Comparison of ENCODE assay signal across 19 cellular contexts in the genomic region with DNA sequence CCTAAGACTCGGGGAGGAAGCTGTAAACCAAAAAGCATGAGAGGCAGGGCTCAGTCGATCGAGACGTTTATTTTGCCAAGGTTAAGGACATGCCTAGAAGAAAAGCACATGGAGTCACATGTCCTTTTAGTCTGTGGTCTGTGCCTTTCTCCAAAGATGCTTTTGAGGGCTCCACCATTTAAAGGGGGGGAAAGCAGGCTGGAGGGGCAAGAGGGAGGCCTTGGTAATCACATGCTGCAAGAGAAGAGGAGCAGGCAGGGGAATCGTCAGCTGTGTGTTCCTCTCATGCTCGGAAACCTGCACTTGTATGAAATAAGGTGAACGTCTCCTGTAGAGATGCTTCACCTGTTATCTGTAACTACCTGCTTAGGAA. TPM values are rescaled to one million over a fixed set of nuclear protein-coding genes. Genes with fewer than 3 reads are reported as not detected.
DNase-seq lines count a peak whose midpoint lies in the region; ATAC-seq, FAIRE-seq and TF ChIP-seq lines count a peak whose summit lies in the region.
"Had no signal": no experiment of that assay in that cellular context is flagged by ENCODE, and none has a peak within 500 bp of the region (broad histone marks: within the 10 kb centered on the region; RNA-seq: fewer than 3 reads in every experiment).

No MANE protein-coding gene starts in this region.

- no peak overlapping the region for H3K56ac ChIP-seq in H1 (replicated peaks; ENCODE audit: insufficient read length, low read depth, low read length)

- H3K18ac ChIP-seq in H1 (ENCODE audit: extremely low read depth, low read length), result no peak overlapping the region

- TF ChIP-seq EP300 in H1 (IDR thresholded peaks at IDR 0.05; ENCODE audit: borderline replicate concordance in 1 of 2, low read depth in 2 of 2, low read length in 2 of 2), result no peak

- no peak overlapping the region for H3K4ac ChIP-seq in H1 (replicated peaks; ENCODE audit: insufficient read length, low read depth, low read length)

- H3K79me2 ChIP-seq in H1 (ENCODE audit: control insufficient read depth in 1 of 2, insufficient read depth in 2 of 2, low read length in 2 of 2), result no peaks in the 10 kb centered on the region

- H3K14ac ChIP-seq in H1 (ENCODE audit: insufficient read length), result no peak overlapping the region

- H3K79me1 ChIP-seq in H1 (ENCODE audit: low read depth, low read length), result no peaks in the 10 kb centered on the region

- H3K9me3 Mint-ChIP-seq in Calu3 (ENCODE audit: low read depth, unreplicated experiment), result no peaks in the 10 kb centered on the region
- H3K9me3 Mint-ChIP-seq: activated CD4-positive, alpha-beta T cell treated with anti-CD3 and anti-CD28 coated beads, Interleukin-2, amount 10 ng/mL, durations not matched to agents 7 days and 5 days had no signal

- H4K5ac ChIP-seq in H1 (ENCODE audit: insufficient read length, low read depth, low read length), result no peak overlapping the region

- H2AK5ac ChIP-seq in H1 (ENCODE audit: low read depth, low read length), result peak overlapping the region; percentile 82; the same call in 1 of the 2 replicates

- no peak overlapping the region for H3K23ac ChIP-seq in H1 (ENCODE audit: insufficient read length)

- no peak overlapping the region for H3K27ac Mint-ChIP-seq in Calu3 (ENCODE audit: unreplicated experiment)
- H3K27ac Mint-ChIP-seq: activated CD4-positive, alpha-beta T cell treated with anti-CD3 and anti-CD28 coated beads, Interleukin-2, amount 10 ng/mL, durations not matched to agents 7 days and 5 days; CD4-positive, alpha-beta memory T cell had no signal

- no peak overlapping the region for H2BK120ac ChIP-seq in H1 (replicated peaks; ENCODE audit: low read depth, low read length)

- H3K36me3 ChIP-seq in H1 (ENCODE audit: control insufficient read depth in 2 of 4, insufficient read depth in 4 of 4, low read length in 3 of 4), result no peaks in the 10 kb centered on the region
- H3K36me3 ChIP-seq: HAP-1, heart left ventricle, left lung had no signal

- H2BK12ac ChIP-seq in H1 (ENCODE audit: low read depth, low read length), result peak overlapping the region; percentile 68; the same call in 1 of the 2 replicates

- 0 out of 2 replicates have a peak overlapping the region, but pooled peaks have one; percentile 24 for H2BK5ac ChIP-seq in H1 (ENCODE audit: low read depth, low read length)

- intact Hi-C loops in Calu3 (cut with micrococcal nuclease; ENCODE audit: unreplicated experiment), result no loop called here

- peaks cover 0 to 3% of the 10 kb centered on the region in 2 experiments for H4K20me1 ChIP-seq in H1 (replicated peaks in 1 of 2; ENCODE audit: control insufficient read depth in 1 of 2, insufficient read depth in 2 of 2, low read length in 2 of 2)

- peaks cover 2% of the 10 kb centered on the region; the same call in 1 of the 2 replicates for H3K23me2 ChIP-seq in H1 (ENCODE audit: low read depth, low read length)

- DNase-seq in Calu3 (no peak), NCI-H2196 treated with DMSO at 0.1 percent for 48 hours (lab: John Stamatoyannopoulos, UW; ENCODE audit: unreplicated experiment) (peak; percentile 64), H1 (ENCODE audit: low read depth in 1 of 2, low spot score in 2 of 2) (no peak), H54 (ENCODE audit: insufficient read length, low spot score) (no peak)
- DNase-seq in effector CD4-positive, alpha-beta T cell, result no peak
- DNase-seq: activated CD4-positive, alpha-beta T cell treated with anti-CD3 and anti-CD28 coated beads, Interleukin-2, amount 10 ng/mL, durations not matched to agents 7 days and 5 days; activated CD8-positive, alpha-beta memory T cell treated with anti-CD3 and anti-CD28 coated beads, Interleukin-2, amount 50 U/mL, for 48 hours; activated effector memory CD4-positive, alpha-beta T cell treated with Interleukin-2 at 50 U/mL for 16 hours; CD4-positive, alpha-beta memory T cell; left lung; NCI-H1694 treated with DMSO at 0.1 percent for 48 hours had no signal

- H3K4me2 ChIP-seq in H1 (ENCODE audit: insufficient read depth in 1 of 2, low read depth in 2 of 2, low read length in 2 of 2), result no peak overlapping the region

- H4K91ac ChIP-seq in H1 (replicated peaks; ENCODE audit: insufficient read length, low read length), result no peak overlapping the region

- peaks cover 0 to 3% (median 0%) of the 10 kb centered on the region in 4 experiments; a peak in 2 of 7 replicates for H3K27me3 ChIP-seq in H1 (replicated peaks in 1 of 4; ENCODE audit: control insufficient read depth in 3 of 4, extremely low read depth in 1 of 4, insufficient read depth in 3 of 4, low read length in 3 of 4)

- H3K4me1 ChIP-seq in H1 (replicated peaks in 1 of 4; ENCODE audit: control insufficient read depth in 3 of 4, insufficient read depth in 4 of 4, low read length in 3 of 4), result peaks cover 7 to 19% (median 11%) of the 10 kb centered on the region in 4 experiments
- H3K4me1 ChIP-seq: HAP-1 had no signal

- H3K27ac ChIP-seq in H1 (ENCODE audit: low read depth, low read length), result no peak overlapping the region
- H3K27ac ChIP-seq: heart left ventricle, left lung had no signal

- H2AFZ ChIP-seq in H1 (ENCODE audit: low read length), result no peak overlapping the region

- H2BK20ac ChIP-seq in H1 (ENCODE audit: low read length), result no peak overlapping the region

- peaks cover 29% of the 10 kb centered on the region for H3K27me3 Mint-ChIP-seq in Calu3 (ENCODE audit: unreplicated experiment)

- POLR2A ChIA-PET in H1 (lab: Charles Lee; ENCODE audit: partially characterized antibody), result interaction anchor here (1.1 to 3.3 kb wide), 6 partner anchors 10 to 62 kb away, joined by 3 to 14 read pairs (median 6); a partner anchor contains a TSS

- BruUV-seq in Calu3 (replicated peaks; lab: Mats Ljungman, UMichigan), result no TSS peak

- TF ChIP-seq CTCF in Calu3 (IDR thresholded peaks at IDR 0.05; ENCODE audit: unreplicated experiment), result no peak
- no peak for TF ChIP-seq CTCF in H1 (IDR thresholded peaks at IDR 0.05; ENCODE audit: control extremely low read depth in 1 of 3, insufficient read depth in 1 of 3, low read depth in 1 of 3, low read length in 3 of 3)

- no peak overlapping the region; the same call in 1 of the 2 replicates for H4K8ac ChIP-seq in H1 (ENCODE audit: extremely low read depth, insufficient read depth, low read length)

- no peaks in the 10 kb centered on the region for H3K9me3 ChIP-seq in H1 (ENCODE audit: insufficient read depth in 2 of 2, low read depth in 1 of 2, low read length in 1 of 2)
- H3K9me3 ChIP-seq: HAP-1, heart left ventricle, left lung had no signal

- peaks cover 24% of the 10 kb centered on the region for H3K4me1 Mint-ChIP-seq in Calu3 (ENCODE audit: low read depth, unreplicated experiment)
- H3K4me1 Mint-ChIP-seq: activated CD4-positive, alpha-beta T cell treated with anti-CD3 and anti-CD28 coated beads, Interleukin-2, amount 10 ng/mL, durations not matched to agents 7 days and 5 days; CD4-positive, alpha-beta memory T cell had no signal

- H3K36me3 Mint-ChIP-seq in Calu3 (ENCODE audit: insufficient read depth, unreplicated experiment), result peaks cover 9% of the 10 kb centered on the region
- H3K36me3 Mint-ChIP-seq: CD4-positive, alpha-beta memory T cell had no signal

- TF ChIP-seq POLR2A in H1 (IDR thresholded peaks at IDR 0.05; ENCODE audit: control extremely low read depth in 1 of 2, low read depth in 2 of 2, low read length in 2 of 2) (no peak), H54 (IDR thresholded peaks at IDR 0.05; ENCODE audit: low read depth, low read length) (no peak)

- CTCF ChIA-PET in Calu3 (lab: Charles Lee) (interaction anchor here (0.7 to 4.6 kb wide), 10 partner anchors 9 to 157 kb away, joined by 3 to 68 read pairs (median 9); a partner anchor contains a TSS), H1 (lab: Charles Lee; ENCODE audit: partially characterized antibody) (interaction anchor here (0.8 to 5.3 kb wide), 24 partner anchors 11 to 385 kb away, joined by 3 to 199 read pairs (median 26); a partner anchor contains a TSS)

- H2BK15ac ChIP-seq in H1 (ENCODE audit: low read length), result no peak overlapping the region

- no peak for TF ChIP-seq RAD21 in H1 (IDR thresholded peaks at IDR 0.05 in 1 of 2, conservative IDR thresholded peaks at IDR 0.05 in 1 of 2; ENCODE audit: low read depth in 2 of 2, low read length in 2 of 2)

- H3K4me3 ChIP-seq in H1 (ENCODE audit: extremely low read depth in 1 of 4, insufficient read depth in 2 of 4, low read depth in 3 of 4, low read length in 4 of 4), result no peak overlapping the region
- H3K4me3 ChIP-seq: HAP-1, heart left ventricle, left lung had no signal

- H3K9ac ChIP-seq in H1 (replicated peaks in 1 of 4; ENCODE audit: extremely low read depth in 1 of 4, low read depth in 3 of 4, low read length in 3 of 4), result no peak overlapping the region; a peak in 1 of 7 replicates

- H3K4me3 Mint-ChIP-seq in Calu3 (ENCODE audit: low read depth, unreplicated experiment), result peak overlapping the region; percentile 4
- H3K4me3 Mint-ChIP-seq: activated CD4-positive, alpha-beta T cell treated with anti-CD3 and anti-CD28 coated beads, Interleukin-2, amount 10 ng/mL, durations not matched to agents 7 days and 5 days; CD4-positive, alpha-beta memory T cell had no signal

- FAIRE-seq in H1 (lab: Jason Lieb, UNC) (no peak), H54 (lab: Jason Lieb, UNC) (no peak)
- FAIRE-seq: bronchial epithelial cell, TTC549 had no signal

- ATAC-seq in HG02759 (IDR thresholded peaks at IDR 0.05; ENCODE audit: unreplicated experiment), result no peak

- WGBS in H1 (ENCODE audit: extremely low coverage in 1 of 2, insufficient coverage in 1 of 2, insufficient read length in 1 of 2, insufficient replicate concordance in 2 of 2, low coverage in 1 of 2, low lambda C conversion rate in 2 of 2, missing lambda C conversion rate in 1 of 2), 2 experiments, result 81% methylated on average over 7 of the region's 7 CpGs; no CpG with 5 or more reads in 1 of the 2 experiments

RNA-seq across cellular contexts. Expression of a gene that starts 9.1 kb away (rescaled TPM):
- 93.4 and 94.4 TPM in 2 replicates for total RNA-seq in Calu3 (2022)
- total RNA-seq in H1 (2021; fragmentation: NEBNext Ultra II Directional; extraction: Animal tissue kit (Norgen Biotek cat#: 25700)), result 66.0 and 66.1 TPM in 2 replicates
- polyA plus RNA-seq in H1 (2011; rRNA removed), result 32.8 and 38.3 TPM in 2 replicates
- polyA plus RNA-seq in H1 (2011; cell fraction: cytosol; rRNA removed), result 41.4 TPM
- polyA plus RNA-seq in H1 (2011; cell fraction: nucleus; rRNA removed), result 41.1 TPM
- 46.9 to 54.7 TPM (median 49.9 TPM) in 4 replicates for polyA plus RNA-seq in H1 (2012, experiment 1 of 2)
- polyA plus RNA-seq in H1 (2012, experiment 2 of 2), result 35.5 TPM
- polyA plus RNA-seq in H1 (2013, experiment 1 of 2), result 44.4 TPM
- polyA plus RNA-seq in H1 (2013, experiment 2 of 2), result 44.2 TPM
- 42.5 and 44.7 TPM in 2 replicates for polyA minus RNA-seq in H1 (2011; rRNA and poly(A)+ RNA removed)
- 40.8 TPM for polyA minus RNA-seq in H1 (2011; cell fraction: cytosol; rRNA and poly(A)+ RNA removed)
- 22.0 TPM for polyA minus RNA-seq in H1 (2011; cell fraction: nucleus; rRNA and poly(A)+ RNA removed)

RNA-seq across cellular contexts. Expression of a gene that starts 10.6 kb away (rescaled TPM):
- total RNA-seq in Calu3 (2022), result 0.26 TPM in 1 of 2 replicates, not detected in the other
- 0.41 TPM in 1 of 2 replicates, not detected in the other for total RNA-seq in H1 (2021; fragmentation: NEBNext Ultra II Directional; extraction: Animal tissue kit (Norgen Biotek cat#: 25700))
- 0.11 and 0.16 TPM in 2 replicates for polyA plus RNA-seq in H1 (2011; rRNA removed)
- polyA plus RNA-seq in H1 (2011; cell fraction: cytosol; rRNA removed), result 0.16 TPM
- polyA plus RNA-seq in H1 (2011; cell fraction: nucleus; rRNA removed), result 0.77 TPM
- 0.19 TPM in 1 of 4 replicates, not detected in the others for polyA plus RNA-seq in H1 (2012, experiment 1 of 2)
- polyA plus RNA-seq in H1 (2012, experiment 2 of 2), result not detected
- polyA plus RNA-seq in H1 (2013, experiment 1 of 2), result 0.06 TPM
- 0.06 TPM for polyA plus RNA-seq in H1 (2013, experiment 2 of 2)
- polyA minus RNA-seq in H1 (2011; rRNA and poly(A)+ RNA removed), result not detected in 2 replicates
- polyA minus RNA-seq in H1 (2011; cell fraction: cytosol; rRNA and poly(A)+ RNA removed), result not detected
- not detected for polyA minus RNA-seq in H1 (2011; cell fraction: nucleus; rRNA and poly(A)+ RNA removed)
- total RNA-seq: activated CD4-positive, alpha-beta T cell treated with anti-CD3 and anti-CD28 coated beads, Interleukin-2, amount 10 ng/mL, durations not matched to agents 7 days and 5 days; bronchial epithelial cell; CD4-positive, alpha-beta memory T cell; IMR-90; M059J had no signal
- polyA plus RNA-seq: CD4-positive, alpha-beta memory T cell; heart left ventricle; IMR-90 had no signal

RNA-seq across cellular contexts. Expression of a gene that starts 29.2 kb away (rescaled TPM):
- not detected in 2 replicates for total RNA-seq in Calu3 (2022)
- 6.6 and 6.9 TPM in 2 replicates for total RNA-seq in H1 (2021; fragmentation: NEBNext Ultra II Directional; extraction: Animal tissue kit (Norgen Biotek cat#: 25700))
- polyA plus RNA-seq in H1 (2011; rRNA removed), result 17.0 and 21.9 TPM in 2 replicates
- polyA plus RNA-seq in H1 (2011; cell fraction: cytosol; rRNA removed), result 13.2 TPM
- polyA plus RNA-seq in H1 (2011; cell fraction: nucleus; rRNA removed), result 27.5 TPM
- 4.5 to 10.2 TPM (median 8.1 TPM) in 4 replicates for polyA plus RNA-seq in H1 (2012, experiment 1 of 2)
- polyA plus RNA-seq in H1 (2012, experiment 2 of 2), result 6.7 TPM
- 8.1 TPM for polyA plus RNA-seq in H1 (2013, experiment 1 of 2)
- polyA plus RNA-seq in H1 (2013, experiment 2 of 2), result 5.9 TPM
- 5.3 and 5.5 TPM in 2 replicates for polyA minus RNA-seq in H1 (2011; rRNA and poly(A)+ RNA removed)
- 4.3 TPM for polyA minus RNA-seq in H1 (2011; cell fraction: cytosol; rRNA and poly(A)+ RNA removed)
- polyA minus RNA-seq in H1 (2011; cell fraction: nucleus; rRNA and poly(A)+ RNA removed), result 7.0 TPM
- total RNA-seq: activated CD4-positive, alpha-beta T cell treated with anti-CD3 and anti-CD28 coated beads, Interleukin-2, amount 10 ng/mL, durations not matched to agents 7 days and 5 days; CD4-positive, alpha-beta memory T cell; heart left ventricle; IMR-90; M059J; mononuclear cell had no signal
- polyA plus RNA-seq: CD4-positive, alpha-beta memory T cell; heart left ventricle; IMR-90 had no signal

RNA-seq across cellular contexts. Expression of a gene that starts 47.5 kb away (rescaled TPM):
- 127 and 146 TPM in 2 replicates for total RNA-seq in Calu3 (2022)
- total RNA-seq in H1 (2021; fragmentation: NEBNext Ultra II Directional; extraction: Animal tissue kit (Norgen Biotek cat#: 25700)), result 93.0 and 100 TPM in 2 replicates
- 93.7 and 136 TPM in 2 replicates for polyA plus RNA-seq in H1 (2011; rRNA removed)
- 110 TPM for polyA plus RNA-seq in H1 (2011; cell fraction: cytosol; rRNA removed)
- 723 TPM for polyA plus RNA-seq in H1 (2011; cell fraction: nucleus; rRNA removed)
- 84.2 to 119 TPM (median 111 TPM) in 4 replicates for polyA plus RNA-seq in H1 (2012, experiment 1 of 2)
- polyA plus RNA-seq in H1 (2012, experiment 2 of 2), result 65.8 TPM
- 59.7 TPM for polyA plus RNA-seq in H1 (2013, experiment 1 of 2)
- 49.0 TPM for polyA plus RNA-seq in H1 (2013, experiment 2 of 2)
- 37.5 and 49.1 TPM in 2 replicates for polyA minus RNA-seq in H1 (2011; rRNA and poly(A)+ RNA removed)
- polyA minus RNA-seq in H1 (2011; cell fraction: cytosol; rRNA and poly(A)+ RNA removed), result 44.3 TPM
- polyA minus RNA-seq in H1 (2011; cell fraction: nucleus; rRNA and poly(A)+ RNA removed), result 123 TPM
